Comparison of ENCODE assay signal across 17 cellular contexts in genomic region chr2:69646714-69647113, GRCh38. TPM values are rescaled to one million over a fixed set of nuclear protein-coding genes. Genes with fewer than 3 reads are reported as not detected.
DNase-seq lines count a peak whose midpoint lies in the region; ATAC-seq, FAIRE-seq and TF ChIP-seq lines count a peak whose summit lies in the region.
"Had no signal": no experiment of that assay in that cellular context is flagged by ENCODE, and none has a peak within 500 bp of the region (broad histone marks: within the 10 kb centered on the region; RNA-seq: fewer than 3 reads in every experiment).

No MANE protein-coding gene starts in this region.

- ATAC-seq in activated CD8-positive, alpha-beta T cell treated with anti-CD3 and anti-CD28 coated beads, Interleukin-2, amount 10 ng/mL, durations not matched to agents 7 days and 5 days: no peak
- ATAC-seq in natural killer cell (no peak), GM21717 (IDR thresholded peaks at IDR 0.05; ENCODE audit: unreplicated experiment) (no peak), GM21825 (IDR thresholded peaks at IDR 0.05; ENCODE audit: unreplicated experiment) (no peak)
- ATAC-seq: heart left ventricle had no signal

- no peak for TF ChIP-seq CTCF in natural killer cell (IDR thresholded peaks at IDR 0.05)

- FAIRE-seq in GM19239 (lab: Jason Lieb, UNC): peak; percentile 8

- peaks cover 56% of the 10 kb centered on the region for H3K4me1 Mint-ChIP-seq in activated CD8-positive, alpha-beta T cell treated with anti-CD3 and anti-CD28 coated beads, Interleukin-2, amount 10 ng/mL, durations not matched to agents 7 days and 5 days (ENCODE audit: low read depth)
- H3K4me1 Mint-ChIP-seq in natural killer cell: peaks cover 67 to 69% of the 10 kb centered on the region in 2 donors

- intact Hi-C loops in natural killer cell (cut with micrococcal nuclease): loop anchor here (5.0 to 10.0 kb wide), 3 partner anchors 52 to 496 kb away; no protein-coding TSS in a partner anchor

- peak overlapping the region; percentile 98 for H3K27ac Mint-ChIP-seq in activated CD8-positive, alpha-beta T cell treated with anti-CD3 and anti-CD28 coated beads, Interleukin-2, amount 10 ng/mL, durations not matched to agents 7 days and 5 days
- peak overlapping the region; percentile 95 to 97 for H3K27ac Mint-ChIP-seq in natural killer cell
- H3K27ac Mint-ChIP-seq: memory B cell had no signal

- POLR2A ChIA-PET in activated CD8-positive, alpha-beta T cell treated with anti-CD3 and anti-CD28 coated beads, Interleukin-2, amount 10 ng/mL, durations not matched to agents 7 days and 5 days (lab: Charles Lee): interaction anchor here (0.9 to 3.9 kb wide), 3 partner anchors 24 to 67 kb away, joined by 3 to 22 read pairs (median 3); no protein-coding TSS in a partner anchor

- H3K36me3 Mint-ChIP-seq in activated CD8-positive, alpha-beta T cell treated with anti-CD3 and anti-CD28 coated beads, Interleukin-2, amount 10 ng/mL, durations not matched to agents 7 days and 5 days (ENCODE audit: low read depth): peaks cover 16% of the 10 kb centered on the region
- no peaks in the 10 kb centered on the region for H3K36me3 Mint-ChIP-seq in natural killer cell
- H3K36me3 Mint-ChIP-seq: memory B cell had no signal

- no peaks in the 10 kb centered on the region for H3K9me3 Mint-ChIP-seq in activated CD8-positive, alpha-beta T cell treated with anti-CD3 and anti-CD28 coated beads, Interleukin-2, amount 10 ng/mL, durations not matched to agents 7 days and 5 days (ENCODE audit: insufficient read depth)
- H3K9me3 Mint-ChIP-seq in natural killer cell: no peaks in the 10 kb centered on the region
- H3K9me3 Mint-ChIP-seq: memory B cell had no signal

- peak overlapping the region; percentile 92 for H3K4me3 Mint-ChIP-seq in activated CD8-positive, alpha-beta T cell treated with anti-CD3 and anti-CD28 coated beads, Interleukin-2, amount 10 ng/mL, durations not matched to agents 7 days and 5 days
- H3K4me3 Mint-ChIP-seq in natural killer cell: peak overlapping the region; percentile 83
- H3K4me3 Mint-ChIP-seq: memory B cell had no signal

- peak; percentile 18 for DNase-seq in DMS 273 (lab: John Stamatoyannopoulos, UW; ENCODE audit: unreplicated experiment)
- no peak for DNase-seq in DMS 273 treated with DMSO at 0.1 percent for 48 hours (lab: John Stamatoyannopoulos, UW)
- no peak for DNase-seq in GM19239 (ENCODE audit: insufficient read length, low spot score)
- DNase-seq in activated CD8-positive, alpha-beta T cell treated with anti-CD3 and anti-CD28 coated beads, Interleukin-2, amount 10 ng/mL, durations not matched to agents 7 days and 5 days: peak; percentile 41
- DNase-seq in natural killer cell: no peak
- DNase-seq in CD1c-positive myeloid dendritic cell (ENCODE audit: extremely low spot score): no peak
- DNase-seq: 8988T; C1 segment of cervical spinal cord; caudate nucleus; effector CD4-positive, alpha-beta T cell; heart left ventricle; NCI-H1092 treated with DMSO at 0.1 percent for 48 hours; NCI-H69; stimulated activated CD4-positive, alpha-beta T cell treated with anti-CD3 and anti-CD28 coated beads, Interleukin-2, amount 100 ng/mL, for 48 hours had no signal

- CTCF ChIA-PET in activated CD8-positive, alpha-beta T cell treated with anti-CD3 and anti-CD28 coated beads, Interleukin-2, amount 10 ng/mL, durations not matched to agents 7 days and 5 days (lab: Charles Lee): interaction anchor here (1.3 to 4.7 kb wide), 12 partner anchors 10 to 260 kb away, joined by 3 to 45 read pairs (median 17); partner anchors contain the start of genes GFPT1 and NFU1

- no peaks in the 10 kb centered on the region for H3K27me3 Mint-ChIP-seq in activated CD8-positive, alpha-beta T cell treated with anti-CD3 and anti-CD28 coated beads, Interleukin-2, amount 10 ng/mL, durations not matched to agents 7 days and 5 days (ENCODE audit: low read depth)
- no peaks in the 10 kb centered on the region for H3K27me3 Mint-ChIP-seq in natural killer cell (ENCODE audit: low read depth in 2 of 2)

RNA-seq across cellular contexts. Expression of gene AAK1, which starts 3.2 kb away (rescaled TPM):
- total RNA-seq in activated CD8-positive, alpha-beta T cell treated with anti-CD3 and anti-CD28 coated beads, Interleukin-2, amount 10 ng/mL, durations not matched to agents 7 days and 5 days: 100 to 1,000 TPM; 105 to 107 TPM
- 100 to 1,000 TPM; 174 to 249 (median 204) TPM for total RNA-seq in natural killer cell

Comparison
In these comparisons a context has a peak if more than half of its experiments do, and no peak if none do; other contexts are left out.
1. DNase-seq: peak in DMS 273 (single experiment) and activated CD8-positive, alpha-beta T cell treated with anti-CD3 and anti-CD28 coated beads, Interleukin-2, amount 10 ng/mL, durations not matched to agents 7 days and 5 days (single experiment); none in DMS 273 treated with DMSO at 0.1 percent for 48 hours (single experiment), GM19239 (single experiment), natural killer cell (single experiment) and CD1c-positive myeloid dendritic cell (single experiment).